ENCODE assay signal across 8 cellular contexts in genomic region chr20:38926142-38926933, GRCh38. TPM values are rescaled to one million over a fixed set of nuclear protein-coding genes. Genes with fewer than 3 reads are reported as not detected.
DNase-seq lines count a peak whose midpoint lies in the region; ATAC-seq, FAIRE-seq and TF ChIP-seq lines count a peak whose summit lies in the region.

TSS of gene FAM83D (plus strand) at chr20:38926417. CDS start at chr20:38926443, 26 bp downstream.

- H3K9me3 ChIP-seq in HepG2 (ENCODE audit: low read length), result no peaks in the 10 kb centered on the region

- peak; percentile 94 for ATAC-seq in GM19395 (IDR thresholded peaks at IDR 0.05; ENCODE audit: unreplicated experiment)
- ATAC-seq in HG03558 (IDR thresholded peaks at IDR 0.05; ENCODE audit: extremely low read depth, unreplicated experiment), result peak; percentile 87
- ATAC-seq in HepG2, result peak; percentile 93

- peak in 1 of 2 experiments; percentile 40; a peak in 2 of 4 replicates for TF ChIP-seq EP300 in HepG2 (IDR thresholded peaks at IDR 0.05; ENCODE audit: low read depth in 2 of 2, low read length in 2 of 2)
- TF ChIP-seq EP300 in HepG2 (CRISPR knock-in tag; IDR thresholded peaks at IDR 0.05; ENCODE audit: borderline replicate concordance), result no peak

- H3K4me1 Mint-ChIP-seq in CD14-positive monocyte, result peaks cover 39% of the 10 kb centered on the region
- H3K4me1 Mint-ChIP-seq in activated CD4-positive, alpha-beta T cell treated with anti-CD3 and anti-CD28 coated beads, Interleukin-2, amount 10 ng/mL, durations not matched to agents 7 days and 5 days, result peaks cover 44% of the 10 kb centered on the region

- peak; percentile 100 for TF ChIP-seq POLR2A in HepG2 (IDR thresholded peaks at IDR 0.05; ENCODE audit: insufficient read depth in 1 of 2, low read depth in 2 of 2, low read length in 2 of 2)

- TF ChIP-seq CTCF in CD14-positive monocyte (IDR thresholded peaks at IDR 0.05) (peak; percentile 24), HepG2 (CRISPR knock-in tag; IDR thresholded peaks at IDR 0.05) (no peak)

- H2AFZ ChIP-seq in HepG2 (ENCODE audit: low read length), result peak within 1 kb of the TSS; percentile 68

- DNase-seq in CD14-positive monocyte (ENCODE audit: low spot score), result peak; percentile 91
- DNase-seq in NCI-H748 (lab: John Stamatoyannopoulos, UW; ENCODE audit: unreplicated experiment), result peak; percentile 99
- peak; percentile 97 for DNase-seq in activated CD4-positive, alpha-beta T cell treated with anti-CD3 and anti-CD28 coated beads, Interleukin-2, amount 10 ng/mL, durations not matched to agents 7 days and 5 days
- DNase-seq in dermis blood vessel endothelial cell, result peak; percentile 99
- peak; percentile 99 for DNase-seq in HepG2 (ENCODE audit: low spot score)
- DNase-seq in stimulated activated CD4-positive, alpha-beta T cell treated with anti-CD3 and anti-CD28 coated beads, Interleukin-2, amount 100 ng/mL, for 48 hours, result peak; percentile 92 to 97

- H3K27me3 Mint-ChIP-seq in CD14-positive monocyte (ENCODE audit: low read depth in 3 of 3), result no peaks in the 10 kb centered on the region
- no peaks in the 10 kb centered on the region for H3K27me3 Mint-ChIP-seq in activated CD4-positive, alpha-beta T cell treated with anti-CD3 and anti-CD28 coated beads, Interleukin-2, amount 10 ng/mL, durations not matched to agents 7 days and 5 days

- peak; percentile 99 for FAIRE-seq in HepG2 (lab: Jason Lieb, UNC)

- H3K4me2 ChIP-seq in HepG2 (ENCODE audit: low read depth, low read length), result peak within 1 kb of the TSS; percentile 87

- peak within 1 kb of the TSS; percentile 85 to 99 (median 95) for H3K4me3 ChIP-seq in HepG2 (replicated peaks in 1 of 3; ENCODE audit: insufficient read depth in 1 of 3, low read depth in 2 of 3, low read length in 3 of 3)

- POLR2A ChIA-PET in activated CD4-positive, alpha-beta T cell treated with anti-CD3 and anti-CD28 coated beads, Interleukin-2, amount 10 ng/mL, durations not matched to agents 7 days and 5 days (lab: Charles Lee), result interaction anchor here (0.8 kb wide), 1 partner anchor 36 kb away, joined by 6 read pairs; the partner anchor contains the start of gene DHX35
- POLR2A ChIA-PET in HepG2 (lab: Yijun Ruan, JAX), result interaction anchor here (0.6 to 3.4 kb wide), 11 partner anchors 8 to 123 kb away, joined by 3 to 41 read pairs (median 4); partner anchors contain the start of gene DHX35

- under 1% methylated on average over 34 of the region's 95 CpGs for WGBS in HepG2 (ENCODE audit: low lambda C conversion rate)

- peak within 1 kb of the TSS; percentile 94 for H3K9ac ChIP-seq in HepG2 (ENCODE audit: insufficient read depth, low read depth, low read length)

- CTCF ChIA-PET in activated CD4-positive, alpha-beta T cell treated with anti-CD3 and anti-CD28 coated beads, Interleukin-2, amount 10 ng/mL, durations not matched to agents 7 days and 5 days (lab: Charles Lee), result interaction anchor here (0.5 to 5.1 kb wide), 20 partner anchors 8 to 183 kb away, joined by 3 to 41 read pairs (median 4); partner anchors contain the start of gene DHX35
- CTCF ChIA-PET in HepG2 (lab: Yijun Ruan, JAX; ENCODE audit: low intra/inter-chr PET ratio, low total read pairs), result interaction anchor here (1.0 to 2.2 kb wide), 7 partner anchors 9 to 155 kb away, joined by 4 to 21 read pairs (median 6); partner anchors contain the start of gene DHX35

- peaks cover 10% of the 10 kb centered on the region; the same call in 1 of the 2 replicates for H4K20me1 ChIP-seq in HepG2 (ENCODE audit: insufficient read depth, low read length)

- intact Hi-C loops in CD14-positive monocyte (cut with micrococcal nuclease), result loop anchor here (2.0 to 5.0 kb wide), 2 partner anchors 36 kb away; partner anchors contain the start of gene DHX35 (in 2 of the 2)
- intact Hi-C loops in HepG2 (cut with micrococcal nuclease; ENCODE audit: unreplicated experiment), result loop anchor here (1.0 kb wide), 3 partner anchors 36 to 178 kb away; partner anchors contain the start of genes ACTR5 and DHX35

- H3K4me1 ChIP-seq in HepG2 (ENCODE audit: insufficient read depth, low read length), result peaks cover 57% of the 10 kb centered on the region

- peak within 1 kb of the TSS; percentile 73 for H3K27ac ChIP-seq in HepG2 (ENCODE audit: extremely low read length, insufficient read depth, low read length)

- peaks cover 0 to 8% of the 10 kb centered on the region in 2 experiments; a peak in 2 of 5 replicates for H3K27me3 ChIP-seq in HepG2 (ENCODE audit: control insufficient read depth in 1 of 2, insufficient read depth in 2 of 2, low read length in 2 of 2)

- peak; percentile 99 for TF ChIP-seq RAD21 in HepG2 (CRISPR knock-in tag; IDR thresholded peaks at IDR 0.05)

- in situ Hi-C loops in HepG2 (cut with HindIII; ENCODE audit: extremely low pct_ligation_motif_present, low pct_unique_long_range_greater_than_20kb), result no loop called here

- peaks cover 49% of the 10 kb centered on the region for H3K79me2 ChIP-seq in HepG2 (ENCODE audit: insufficient read depth, low read length)

- H3K9me3 Mint-ChIP-seq in CD14-positive monocyte, result peaks cover 0 to 5% (median 0%) of the 10 kb centered on the region in 7 donors
- no peaks in the 10 kb centered on the region for H3K9me3 Mint-ChIP-seq in activated CD4-positive, alpha-beta T cell treated with anti-CD3 and anti-CD28 coated beads, Interleukin-2, amount 10 ng/mL, durations not matched to agents 7 days and 5 days

- TSS peak; percentile 53 for BruUV-seq in HepG2 (replicated peaks; lab: Mats Ljungman, UMichigan)

- peak within 1 kb of the TSS; percentile 78 to 87 for H3K4me3 Mint-ChIP-seq in CD14-positive monocyte
- H3K4me3 Mint-ChIP-seq in activated CD4-positive, alpha-beta T cell treated with anti-CD3 and anti-CD28 coated beads, Interleukin-2, amount 10 ng/mL, durations not matched to agents 7 days and 5 days, result peak within 1 kb of the TSS; percentile 88

- peaks cover 5 to 8% of the 10 kb centered on the region in 2 donors for H3K36me3 Mint-ChIP-seq in CD14-positive monocyte
- peaks cover 23% of the 10 kb centered on the region for H3K36me3 Mint-ChIP-seq in activated CD4-positive, alpha-beta T cell treated with anti-CD3 and anti-CD28 coated beads, Interleukin-2, amount 10 ng/mL, durations not matched to agents 7 days and 5 days (ENCODE audit: low read depth)

- peaks cover 0 to 4% of the 10 kb centered on the region in 2 experiments; a peak in 2 of 5 replicates for H3K36me3 ChIP-seq in HepG2 (replicated peaks in 1 of 2; ENCODE audit: control insufficient read depth in 1 of 2, insufficient read depth in 2 of 2, low read length in 2 of 2)

- peak within 1 kb of the TSS in 4 of 7 donors; percentile 25 to 63 (median 47) for H3K27ac Mint-ChIP-seq in CD14-positive monocyte
- H3K27ac Mint-ChIP-seq in activated CD4-positive, alpha-beta T cell treated with anti-CD3 and anti-CD28 coated beads, Interleukin-2, amount 10 ng/mL, durations not matched to agents 7 days and 5 days, result peak within 1 kb of the TSS; percentile 88

TF ChIP-seq in HepG2, 621 proteins besides CTCF, POLR2A, EP300 and RAD21 (continues in another document):
- TF ChIP-seq ZNF564 (CRISPR knock-in tag; IDR thresholded peaks at IDR 0.05) (peak; percentile 97), CBX5 (CRISPR knock-in tag; IDR thresholded peaks at IDR 0.05; ENCODE audit: borderline replicate concordance) (peak; percentile 90; the same call in 1 of the 2 replicates), ASH2L (IDR thresholded peaks at IDR 0.05; ENCODE audit: insufficient read length, low read depth, low read length) (peak; percentile 86), ZNF260 (CRISPR knock-in tag; IDR thresholded peaks at IDR 0.05; ENCODE audit: borderline replicate concordance, low read depth) (peak; percentile 57; the same call in 1 of the 2 replicates), ARID3A (IDR thresholded peaks at IDR 0.05; ENCODE audit: low read depth, low read length) (peak; percentile 72; the same call in 1 of the 2 replicates)

RNA-seq across cellular contexts. Expression of gene FAM83D, which starts in this region (rescaled TPM):
- under 1 TPM in 1 of 2 donors, not detected in 1; 0.09 TPM for polyA plus RNA-seq in CD14-positive monocyte
- total RNA-seq in activated CD4-positive, alpha-beta T cell treated with anti-CD3 and anti-CD28 coated beads, Interleukin-2, amount 10 ng/mL, durations not matched to agents 7 days and 5 days, result 10 to 100 TPM; 22.5 to 22.6 TPM
- total RNA-seq in dermis blood vessel endothelial cell, result 23.5 and 67.6 TPM in 2 replicates
- total RNA-seq in HepG2 (2016; rRNA removed; fragmentation: Illumina TruSeq; extraction: Trizol), result 64.0 and 76.5 TPM in 2 replicates
- 7.7 and 8.1 TPM in 2 replicates for total RNA-seq in HepG2 (2016; cell fraction: cytosol; rRNA removed; fragmentation: Illumina TruSeq; extraction: Trizol; ENCODE audit: low read depth)
- 64.0 and 71.6 TPM in 2 replicates for total RNA-seq in HepG2 (2016; cell fraction: insoluble cytoplasmic fraction; rRNA removed; fragmentation: Illumina TruSeq; extraction: Trizol)
- 21.2 and 23.0 TPM in 2 replicates for total RNA-seq in HepG2 (2016; cell fraction: membrane; rRNA removed; fragmentation: Illumina TruSeq; extraction: Trizol)
- total RNA-seq in HepG2 (2016; cell fraction: nucleus; rRNA removed; fragmentation: Illumina TruSeq; extraction: Trizol), result 31.3 and 37.7 TPM in 2 replicates
- polyA plus RNA-seq in HepG2 (2011; rRNA removed), result 26.7 and 51.4 TPM in 2 replicates
- polyA plus RNA-seq in HepG2 (2011; cell fraction: cytosol; rRNA removed), result 28.2 and 38.6 TPM in 2 replicates
- 23.7 and 42.3 TPM in 2 replicates for polyA plus RNA-seq in HepG2 (2011; cell fraction: nucleus; rRNA removed)
- polyA plus RNA-seq in HepG2 (2012), result 13.4 and 27.1 TPM in 2 replicates
- polyA plus RNA-seq in HepG2 (2016; cell fraction: cytosol; fragmentation: Illumina TruSeq; extraction: Trizol; ENCODE audit: low read depth), result 3.9 and 4.0 TPM in 2 replicates
- 80.4 and 80.8 TPM in 2 replicates for polyA plus RNA-seq in HepG2 (2016; cell fraction: insoluble cytoplasmic fraction; fragmentation: Illumina TruSeq; extraction: Trizol; ENCODE audit: low read depth)
- polyA plus RNA-seq in HepG2 (2016; cell fraction: membrane; fragmentation: Illumina TruSeq; extraction: Trizol; ENCODE audit: low read depth), result 11.5 and 12.2 TPM in 2 replicates
- 61.5 and 62.0 TPM in 2 replicates for polyA plus RNA-seq in HepG2 (2016; cell fraction: nucleus; fragmentation: Illumina TruSeq; extraction: Trizol; ENCODE audit: insufficient read depth, low read depth)
- 42.3 and 93.4 TPM in 2 replicates for polyA minus RNA-seq in HepG2 (2011; rRNA and poly(A)+ RNA removed; ENCODE audit: low replicate concordance)
- polyA minus RNA-seq in HepG2 (2011; cell fraction: cytosol; rRNA and poly(A)+ RNA removed), result 16.7 and 27.9 TPM in 2 replicates
- polyA minus RNA-seq in HepG2 (2011; cell fraction: nucleus; rRNA and poly(A)+ RNA removed), result 19.5 and 32.3 TPM in 2 replicates

Comparison
In these comparisons a context has a peak if more than half of its experiments do, and no peak if none do; other contexts are left out.
1. Peak in every context shown above with its lines: DNase-seq, ATAC-seq, H3K4me3 ChIP-seq and H3K27ac ChIP-seq.
2. RNA of gene FAM83D (polyA plus RNA-seq): 3.9 to 80.8 TPM in HepG2; 0.09 TPM in CD14-positive monocyte; every median in the first group is over 4 times any median in the second.
3. Peak in DNase-seq in CD14-positive monocyte; RNA of the gene not detected or under 1 TPM.